8 cellular contexts compared by ENCODE assay signal in genomic region chr1:23421752-23422312, GRCh38. TPM values are rescaled to one million over a fixed set of nuclear protein-coding genes. Genes with fewer than 3 reads are reported as not detected.
DNase-seq lines count a peak whose midpoint lies in the region; ATAC-seq and TF ChIP-seq lines count a peak whose summit lies in the region.

No MANE protein-coding gene starts in this region.

- ATAC-seq in T-helper 17 cell (no peak), GM18519 (IDR thresholded peaks at IDR 0.05; ENCODE audit: low FRiP score, unreplicated experiment) (no peak), GM21528 (IDR thresholded peaks at IDR 0.05; ENCODE audit: low FRiP score, unreplicated experiment) (no peak)

- peak; percentile 33 for TF ChIP-seq CTCF in fibroblast of villous mesenchyme (IDR thresholded peaks at IDR 0.05; ENCODE audit: insufficient read depth, low read depth, low read length)
- TF ChIP-seq CTCF in retinal pigment epithelial cell (conservative IDR thresholded peaks at IDR 0.05; ENCODE audit: low read depth, low read length) = peak; percentile 18

- peak overlapping the region; percentile 95 for H3K4me3 Mint-ChIP-seq in T-helper 17 cell

- H3K9me3 ChIP-seq in T-helper 17 cell (ENCODE audit: control insufficient read depth, low read length, poor library complexity, severe bottlenecking) = no peaks in the 10 kb centered on the region

- H3K4me3 ChIP-seq in fibroblast of villous mesenchyme (ENCODE audit: low read depth, low read length) (peak overlapping the region; percentile 15), retinal pigment epithelial cell (ENCODE audit: low read length) (no peak overlapping the region)

- H3K27ac Mint-ChIP-seq in T-helper 17 cell = peak overlapping the region; percentile 81

- H3K4me1 Mint-ChIP-seq in T-helper 17 cell = peaks cover 22% of the 10 kb centered on the region

- DNase-seq in DMS53 (lab: John Stamatoyannopoulos, UW) = peak; percentile 89
- DNase-seq in T-helper 17 cell = no peak
- peak; percentile 82 for DNase-seq in fibroblast of villous mesenchyme (ENCODE audit: low read depth)
- no peak for DNase-seq in retinal pigment epithelial cell (ENCODE audit: low read depth)
- no peak for DNase-seq in OCI-M1 (lab: John Stamatoyannopoulos, UW)
- no peak for DNase-seq in T1000 (lab: John Stamatoyannopoulos, UW)

- peaks cover 2% of the 10 kb centered on the region for H3K36me3 Mint-ChIP-seq in T-helper 17 cell (ENCODE audit: low read depth)

- H3K27me3 Mint-ChIP-seq in T-helper 17 cell = peaks cover 12% of the 10 kb centered on the region

RNA-seq across cellular contexts. Expression of gene TCEA3, which starts 2.7 kb away (rescaled TPM):
- total RNA-seq in T-helper 17 cell (10 to 100 TPM; 12.3 to 13.5 TPM), fibroblast of villous mesenchyme (8.6 and 11.3 TPM in 2 replicates)

RNA-seq across cellular contexts. Expression of gene ZNF436, which starts 52.2 kb away (rescaled TPM):
- total RNA-seq in T-helper 17 cell = 1 to 10 TPM; 3.1 to 3.3 TPM
- total RNA-seq in fibroblast of villous mesenchyme = 19.6 and 24.6 TPM in 2 replicates

Comparison
In these comparisons a context has a peak if more than half of its experiments do, and no peak if none do; other contexts are left out.
1. DNase-seq: peak in DMS53 (single experiment) and fibroblast of villous mesenchyme (single experiment); none in T-helper 17 cell (0 of 3), retinal pigment epithelial cell (single experiment), OCI-M1 (single experiment) and T1000 (single experiment).